7 cellular contexts compared by ENCODE assay signal in the genomic region with DNA sequence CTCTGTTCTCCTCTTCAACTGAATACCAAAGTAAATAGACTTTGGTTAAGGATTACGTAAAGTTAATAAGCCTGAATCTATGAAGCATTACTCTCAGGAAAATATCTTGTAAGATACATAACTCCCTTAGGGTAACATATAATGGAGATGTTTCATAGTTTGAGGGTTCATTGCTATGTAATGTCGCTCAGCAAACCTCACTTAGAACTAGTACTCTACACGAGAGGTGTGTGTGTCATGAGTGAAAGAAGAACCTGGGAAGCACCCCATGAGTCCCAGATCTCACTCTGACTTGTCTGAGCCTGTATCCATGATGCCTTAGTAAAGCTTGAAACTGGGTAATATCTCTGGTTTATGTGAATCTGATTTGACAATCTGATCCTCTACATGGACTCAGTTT.
"Had no signal": no experiment of that assay in that cellular context is flagged by ENCODE, and none has a peak within 500 bp of the region (broad histone marks: within the 10 kb centered on the region; RNA-seq: fewer than 3 reads in every experiment).

No MANE protein-coding gene starts in this region.

- H3K9ac ChIP-seq: GM23248 had no signal

- H3K4me3 ChIP-seq: GM23248, HAP-1, K562 had no signal

- DNase-seq: GM23248, GOT3, H7, HFFc6, IMR-90 had no signal

- H2AFZ ChIP-seq: GM23248 had no signal

- H3K9me3 ChIP-seq: HAP-1 had no signal

- H3K27ac ChIP-seq: GM23248 had no signal

- H3K4me1 ChIP-seq: HAP-1 had no signal

- H3K36me3 ChIP-seq: HAP-1 had no signal
